8 cellular contexts compared by ENCODE assay signal in genomic region chr4:73069338-73070071, GRCh38. TPM values are rescaled to one million over a fixed set of nuclear protein-coding genes. Genes with fewer than 3 reads are reported as not detected.
DNase-seq lines count a peak whose midpoint lies in the region; ATAC-seq, FAIRE-seq and TF ChIP-seq lines count a peak whose summit lies in the region.

Gene COX18 (minus strand): TSS chr4:73069716. CDS start chr4:73069649, 67 bp downstream.

- DNase-seq in Caki2 (ENCODE audit: low read depth) (peak; percentile 96), HUDEP-2 (lab: John Stamatoyannopoulos, UW; ENCODE audit: unreplicated experiment in 76 of 76) (peak; percentile 47 to 98 (median 94)), NT2/D1 (ENCODE audit: low read depth, low spot score) (peak; percentile 80), H1 (ENCODE audit: low read depth in 1 of 2, low spot score in 2 of 2) (peak; percentile 93 to 95), memory B cell (ENCODE audit: low spot score in 2 of 2) (peak; percentile 95 to 97)
- DNase-seq in activated CD8-positive, alpha-beta memory T cell treated with anti-CD3 and anti-CD28 coated beads, Interleukin-2, amount 10 ng/mL, durations not matched to agents 7 days and 5 days = peak; percentile 98
- peak; percentile 86 for DNase-seq in stimulated activated CD8-positive, alpha-beta memory T cell treated with anti-CD3 and anti-CD28 coated beads, Interleukin-12 subunit alpha, Interleukin-12 subunit beta, amount 100 ng/mL, for 24 hours (ENCODE audit: extremely low read depth)

- POLR2A ChIA-PET in H1 (lab: Charles Lee; ENCODE audit: partially characterized antibody) = interaction anchor here (0.7 to 1.7 kb wide), 5 partner anchors 12 to 189 kb away, joined by 3 to 9 read pairs (median 3); partner anchors contain the start of gene ANKRD17

- H2BK12ac ChIP-seq in H1 (ENCODE audit: low read depth, low read length) = peak within 1 kb of the TSS; percentile 6; the same call in 1 of the 2 replicates

- peaks cover 27% of the 10 kb centered on the region for H3K4me1 Mint-ChIP-seq in activated CD8-positive, alpha-beta memory T cell treated with anti-CD3 and anti-CD28 coated beads, Interleukin-2, amount 10 ng/mL, durations not matched to agents 7 days and 5 days
- peaks cover 22% of the 10 kb centered on the region for H3K4me1 Mint-ChIP-seq in memory B cell

- peak within 1 kb of the TSS; percentile 93 for H3K4me3 Mint-ChIP-seq in activated CD8-positive, alpha-beta memory T cell treated with anti-CD3 and anti-CD28 coated beads, Interleukin-2, amount 10 ng/mL, durations not matched to agents 7 days and 5 days
- H3K4me3 Mint-ChIP-seq in memory B cell = peak within 1 kb of the TSS; percentile 81

- H3K4me1 ChIP-seq in NT2/D1 (ENCODE audit: insufficient read depth, insufficient read length) (no peaks in the 10 kb centered on the region), H1 (replicated peaks in 1 of 4; ENCODE audit: control insufficient read depth in 3 of 4, insufficient read depth in 4 of 4, low read length in 3 of 4) (peaks cover 0 to 4% (median 1%) of the 10 kb centered on the region in 4 experiments; a peak in 2 of 7 replicates)

- peaks cover 7% of the 10 kb centered on the region; the same call in 1 of the 2 replicates for H3K23me2 ChIP-seq in H1 (ENCODE audit: low read depth, low read length)

- H2BK20ac ChIP-seq in H1 (ENCODE audit: low read length) = no peak within 1 kb of the TSS

- H2AFZ ChIP-seq in H1 (ENCODE audit: low read length) = peak within 1 kb of the TSS; percentile 97

- peak within 1 kb of the TSS; percentile 77 for H2BK5ac ChIP-seq in H1 (ENCODE audit: low read depth, low read length)

- peak within 1 kb of the TSS; percentile 44 for H3K18ac ChIP-seq in H1 (ENCODE audit: extremely low read depth, low read length)

- peak within 1 kb of the TSS; percentile 98 for H3K9ac ChIP-seq in NT2/D1 (ENCODE audit: insufficient read length, low read depth)
- H3K9ac ChIP-seq in H1 (replicated peaks in 1 of 4; ENCODE audit: extremely low read depth in 1 of 4, low read depth in 3 of 4, low read length in 3 of 4) = peak within 1 kb of the TSS; percentile 78 to 94 (median 88)

- H3K27ac Mint-ChIP-seq in activated CD8-positive, alpha-beta memory T cell treated with anti-CD3 and anti-CD28 coated beads, Interleukin-2, amount 10 ng/mL, durations not matched to agents 7 days and 5 days = peak within 1 kb of the TSS; percentile 98
- H3K27ac Mint-ChIP-seq in memory B cell = peak within 1 kb of the TSS; percentile 100

- CTCF ChIA-PET in activated CD8-positive, alpha-beta memory T cell treated with anti-CD3 and anti-CD28 coated beads, Interleukin-2, amount 10 ng/mL, durations not matched to agents 7 days and 5 days (lab: Charles Lee) = interaction anchor here (1.4 to 3.7 kb wide), 2 partner anchors 17 to 188 kb away, joined by 4 to 22 read pairs; partner anchors contain the start of gene ANKRD17
- CTCF ChIA-PET in H1 (lab: Charles Lee; ENCODE audit: partially characterized antibody) = interaction anchor here (1.0 kb wide), 1 partner anchor 189 kb away, joined by 4 read pairs; the partner anchor contains the start of gene ANKRD17

- H3K14ac ChIP-seq in H1 (ENCODE audit: insufficient read length) = no peak within 1 kb of the TSS

- H3K36me3 ChIP-seq in NT2/D1 (ENCODE audit: insufficient read depth, insufficient read length, low read length) (peaks cover 11% of the 10 kb centered on the region), H1 (ENCODE audit: control insufficient read depth in 2 of 4, insufficient read depth in 4 of 4, low read length in 3 of 4) (peaks cover 0 to 12% (median 1%) of the 10 kb centered on the region in 4 experiments; a peak in 3 of 8 replicates)

- peak within 1 kb of the TSS; percentile 29 for H4K91ac ChIP-seq in H1 (replicated peaks; ENCODE audit: insufficient read length, low read length)

- no peak within 1 kb of the TSS for H2BK120ac ChIP-seq in H1 (replicated peaks; ENCODE audit: low read depth, low read length)

- H2AK5ac ChIP-seq in H1 (ENCODE audit: low read depth, low read length) = no peak within 1 kb of the TSS

- peaks cover 13% of the 10 kb centered on the region for H3K36me3 Mint-ChIP-seq in activated CD8-positive, alpha-beta memory T cell treated with anti-CD3 and anti-CD28 coated beads, Interleukin-2, amount 10 ng/mL, durations not matched to agents 7 days and 5 days
- peaks cover 9% of the 10 kb centered on the region for H3K36me3 Mint-ChIP-seq in memory B cell

- peaks cover 0 to 12% of the 10 kb centered on the region in 2 experiments; a peak in 2 of 4 replicates for H3K79me2 ChIP-seq in H1 (ENCODE audit: control insufficient read depth in 1 of 2, insufficient read depth in 2 of 2, low read length in 2 of 2)

- H3K23ac ChIP-seq in H1 (ENCODE audit: insufficient read length) = no peak within 1 kb of the TSS

- H4K5ac ChIP-seq in H1 (ENCODE audit: insufficient read length, low read depth, low read length) = peak within 1 kb of the TSS; percentile 40

- H4K20me1 ChIP-seq in H1 (replicated peaks in 1 of 2; ENCODE audit: control insufficient read depth in 1 of 2, insufficient read depth in 2 of 2, low read length in 2 of 2) = no peaks in the 10 kb centered on the region

- H3K79me1 ChIP-seq in H1 (ENCODE audit: low read depth, low read length) = no peaks in the 10 kb centered on the region

- no peaks in the 10 kb centered on the region for H3K9me3 Mint-ChIP-seq in activated CD8-positive, alpha-beta memory T cell treated with anti-CD3 and anti-CD28 coated beads, Interleukin-2, amount 10 ng/mL, durations not matched to agents 7 days and 5 days (ENCODE audit: low read depth)
- no peaks in the 10 kb centered on the region for H3K9me3 Mint-ChIP-seq in memory B cell

- TF ChIP-seq POLR2A in H1 (IDR thresholded peaks at IDR 0.05; ENCODE audit: control extremely low read depth in 1 of 2, low read depth in 2 of 2, low read length in 2 of 2) = peak; percentile 86 to 97

- ATAC-seq in GM21381 (IDR thresholded peaks at IDR 0.05; ENCODE audit: unreplicated experiment) (peak; percentile 85), memory B cell (ENCODE audit: low read depth) (peak; percentile 80)
- peak; percentile 84 for ATAC-seq in activated CD8-positive, alpha-beta memory T cell treated with anti-CD3 and anti-CD28 coated beads, Interleukin-2, amount 10 ng/mL, durations not matched to agents 7 days and 5 days

- WGBS in H1 (ENCODE audit: extremely low coverage in 1 of 2, insufficient coverage in 1 of 2, insufficient read length in 1 of 2, insufficient replicate concordance in 2 of 2, low coverage in 1 of 2, low lambda C conversion rate in 2 of 2, missing lambda C conversion rate in 1 of 2), 2 experiments = 1% methylated on average over 41 of the region's 62 CpGs; no CpG with 5 or more reads in 1 of the 2 experiments

- H3K9me3 ChIP-seq in NT2/D1 (ENCODE audit: insufficient read depth, low read length) = no peaks in the 10 kb centered on the region
- H3K9me3 ChIP-seq in H1 (ENCODE audit: insufficient read depth in 2 of 2, low read depth in 1 of 2, low read length in 1 of 2) = no peaks in the 10 kb centered on the region

- peak within 1 kb of the TSS; percentile 92 for H3K4me3 ChIP-seq in NT2/D1 (ENCODE audit: insufficient read length, low read depth)
- peak within 1 kb of the TSS; percentile 63 to 89 (median 83) for H3K4me3 ChIP-seq in H1 (ENCODE audit: extremely low read depth in 1 of 4, insufficient read depth in 2 of 4, low read depth in 3 of 4, low read length in 4 of 4)

- peak; percentile 78 for FAIRE-seq in H1 (lab: Jason Lieb, UNC)

- TF ChIP-seq RAD21 in H1 (IDR thresholded peaks at IDR 0.05 in 1 of 2, conservative IDR thresholded peaks at IDR 0.05 in 1 of 2; ENCODE audit: low read depth in 2 of 2, low read length in 2 of 2) = no peak

- H3K4me2 ChIP-seq in H1 (ENCODE audit: insufficient read depth in 1 of 2, low read depth in 2 of 2, low read length in 2 of 2) = peak within 1 kb of the TSS; percentile 95

- peak within 1 kb of the TSS; percentile 58 for H3K4ac ChIP-seq in H1 (replicated peaks; ENCODE audit: insufficient read length, low read depth, low read length)

- H3K27me3 ChIP-seq in NT2/D1 (ENCODE audit: insufficient read depth, insufficient read length) (no peaks in the 10 kb centered on the region), H1 (replicated peaks in 1 of 4; ENCODE audit: control insufficient read depth in 3 of 4, extremely low read depth in 1 of 4, insufficient read depth in 3 of 4, low read length in 3 of 4) (no peaks in the 10 kb centered on the region)

- H4K8ac ChIP-seq in H1 (ENCODE audit: extremely low read depth, insufficient read depth, low read length) = peak within 1 kb of the TSS; percentile 92; the same call in 1 of the 2 replicates

- no peak within 1 kb of the TSS for H2BK15ac ChIP-seq in H1 (ENCODE audit: low read length)

- in situ Hi-C loops in Caki2 (cut with HindIII; ENCODE audit: low pct_unique_long_range_greater_than_20kb, low sequenced_read_pairs) = no loop called here

- no peak for TF ChIP-seq CTCF in H1 (IDR thresholded peaks at IDR 0.05; ENCODE audit: control extremely low read depth in 1 of 3, insufficient read depth in 1 of 3, low read depth in 1 of 3, low read length in 3 of 3)

- TF ChIP-seq EP300 in H1 (IDR thresholded peaks at IDR 0.05; ENCODE audit: borderline replicate concordance in 1 of 2, low read depth in 2 of 2, low read length in 2 of 2) = no peak

- no peaks in the 10 kb centered on the region for H3K27me3 Mint-ChIP-seq in activated CD8-positive, alpha-beta memory T cell treated with anti-CD3 and anti-CD28 coated beads, Interleukin-2, amount 10 ng/mL, durations not matched to agents 7 days and 5 days
- H3K27me3 Mint-ChIP-seq in memory B cell = no peaks in the 10 kb centered on the region

- H3K27ac ChIP-seq in H1 (ENCODE audit: low read depth, low read length) = peak within 1 kb of the TSS; percentile 92

- H3K56ac ChIP-seq in H1 (replicated peaks; ENCODE audit: insufficient read length, low read depth, low read length) = peak within 1 kb of the TSS; percentile 27

RNA-seq across cellular contexts. Expression of gene COX18, which starts in this region (rescaled TPM):
- total RNA-seq in Caki2 (2014; rRNA removed; shearing (Covaris generic); ENCODE audit: low replicate concordance) = 15.5 and 23.4 TPM in 2 replicates
- total RNA-seq in activated CD8-positive, alpha-beta memory T cell treated with anti-CD3 and anti-CD28 coated beads, Interleukin-2, amount 10 ng/mL, durations not matched to agents 7 days and 5 days = 10 to 100 TPM; 13.2 to 15.5 TPM
- total RNA-seq in H1 (2021; fragmentation: NEBNext Ultra II Directional; extraction: Animal tissue kit (Norgen Biotek cat#: 25700)) = 21.3 and 23.0 TPM in 2 replicates
- polyA plus RNA-seq in H1 (2011; rRNA removed) = 19.7 and 23.7 TPM in 2 replicates
- 19.8 TPM for polyA plus RNA-seq in H1 (2011; cell fraction: cytosol; rRNA removed)
- 14.7 TPM for polyA plus RNA-seq in H1 (2011; cell fraction: nucleus; rRNA removed)
- polyA plus RNA-seq in H1 (2012, experiment 1 of 2) = 13.0 to 17.9 TPM (median 14.6 TPM) in 4 replicates
- polyA plus RNA-seq in H1 (2012, experiment 2 of 2) = 13.6 TPM
- polyA plus RNA-seq in H1 (2013, experiment 1 of 2) = 15.0 TPM
- 16.8 TPM for polyA plus RNA-seq in H1 (2013, experiment 2 of 2)
- 39.0 and 44.0 TPM in 2 replicates for polyA minus RNA-seq in H1 (2011; rRNA and poly(A)+ RNA removed)
- polyA minus RNA-seq in H1 (2011; cell fraction: cytosol; rRNA and poly(A)+ RNA removed) = 18.0 TPM
- polyA minus RNA-seq in H1 (2011; cell fraction: nucleus; rRNA and poly(A)+ RNA removed) = 24.5 TPM

Comparison
In these comparisons a context has a peak if more than half of its experiments do, and no peak if none do; other contexts are left out.
1. Peak in every context shown above with its lines: DNase-seq, ATAC-seq, H3K4me3 ChIP-seq and H3K27ac ChIP-seq.